ENCODE assay signal across 27 cellular contexts in the genomic region with DNA sequence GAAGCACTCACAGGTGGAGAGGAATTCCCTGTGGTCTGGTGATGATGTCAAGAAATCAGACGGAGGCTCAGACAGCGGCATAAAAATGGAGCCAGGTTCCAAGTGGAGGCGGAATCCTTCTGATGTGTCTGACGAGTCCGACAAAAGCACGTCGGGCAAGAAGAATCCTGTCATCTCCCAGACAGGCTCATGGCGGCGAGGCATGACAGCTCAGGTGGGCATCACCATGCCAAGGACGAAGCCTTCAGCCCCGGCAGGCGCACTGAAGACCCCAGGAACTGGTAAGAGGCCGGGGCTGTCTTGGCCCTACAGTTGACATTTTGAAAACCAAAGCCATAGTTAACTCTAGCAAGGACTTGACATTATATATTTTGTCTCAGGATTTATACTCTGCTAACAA.
"Had no signal": no experiment of that assay in that cellular context is flagged by ENCODE, and none has a peak within 500 bp of the region (broad histone marks: within the 10 kb centered on the region; RNA-seq: fewer than 3 reads in every experiment).

No MANE protein-coding gene starts in this region.

- H3K4me1 ChIP-seq: Peyer's patch had no signal

- H3K4me2 ChIP-seq: KMS-11 had no signal

- DNase-seq: activated CD4-positive, alpha-beta memory T cell treated with anti-CD3 and anti-CD28 coated beads for 36 hours; activated CD4-positive, alpha-beta T cell treated with anti-CD3 and anti-CD28 coated beads, Interleukin-2, amount 10 ng/mL, durations not matched to agents 24 days and 14 days; activated CD4-positive, CD25-positive, alpha-beta regulatory T cell treated with anti-CD3 and anti-CD28 coated beads, Interleukin-2, amount 50 U/mL, for 72 hours; activated CD8-positive, alpha-beta memory T cell treated with anti-CD3 and anti-CD28 coated beads for 24 hours; activated effector memory CD4-positive, alpha-beta T cell treated with anti-CD3 and anti-CD28 coated beads, Interleukin-2, amount 50 U/mL, for 16 hours; activated naive CD4-positive, alpha-beta T cell treated with Interleukin-2 at 50 U/mL for 16 hours; activated naive CD8-positive, alpha-beta T cell treated with anti-CD3 and anti-CD28 coated beads, Interleukin-2, amount 50 U/mL, for 24 hours; activated T-cell treated with anti-CD3 and anti-CD28 coated beads, Interleukin-2, amount 50 U/mL, for 4 hours; amniotic stem cell; brain microvascular endothelial cell; caudate nucleus; MG63; MV-4-11; NCI-H1105; NCI-H1436; NCI-H1694 treated with DMSO at 0.1 percent for 48 hours; NCI-H2029 treated with DMSO at 0.1 percent for 48 hours; NCI-H345; NCI-H510A; NCI-H69; Peyer's patch; SIG-M5; T-helper 17 cell; T-helper 9 cell had no signal

- H3K27ac ChIP-seq: brain microvascular endothelial cell, KMS-11, Peyer's patch had no signal

- H3K27me3 ChIP-seq: brain microvascular endothelial cell, MG63, Peyer's patch had no signal

- ATAC-seq: activated naive CD4-positive, alpha-beta T cell treated with anti-CD3 and anti-CD28 coated beads, Interleukin-2, amount 50 U/mL, for 72 hours; activated naive CD8-positive, alpha-beta T cell treated with anti-CD3 and anti-CD28 coated beads, Interleukin-2, amount 50 U/mL, for 24 hours; activated T-cell treated with anti-CD3 and anti-CD28 coated beads, Interleukin-2, amount 50 U/mL, for 4 hours; T-helper 17 cell; WTC11 had no signal

- H3K9ac ChIP-seq: KMS-11 had no signal

- H3K4me3 ChIP-seq: MG63, Peyer's patch had no signal

- H3K9me3 ChIP-seq: MG63, Peyer's patch had no signal
